Comparison of ENCODE assay signal across 7 cellular contexts in genomic region chr1:25180996-25181395, GRCh38.
"Had no signal": no experiment of that assay in that cellular context is flagged by ENCODE, and none has a peak within 500 bp of the region (broad histone marks: within the 10 kb centered on the region; RNA-seq: fewer than 3 reads in every experiment).

No MANE protein-coding gene starts in this region.

- H3K4me1 ChIP-seq: HAP-1 had no signal

- H3K36me3 ChIP-seq: HAP-1 had no signal

- DNase-seq: GM23248, GOT3, H7, KG1 had no signal

- ATAC-seq: HCT116 had no signal

- H2AFZ ChIP-seq: GM23248 had no signal

- H3K9me3 ChIP-seq: HAP-1 had no signal

- FAIRE-seq: HTR-8/SVneo had no signal

- H3K27ac ChIP-seq: GM23248 had no signal

- H3K9ac ChIP-seq: GM23248 had no signal

- H3K4me3 ChIP-seq: GM23248, HAP-1 had no signal
